Comparison of ENCODE assay signal across 14 cellular contexts in genomic region chr15:57364282-57365007, GRCh38. TPM values are rescaled to one million over a fixed set of nuclear protein-coding genes. Genes with fewer than 3 reads are reported as not detected.
DNase-seq lines count a peak whose midpoint lies in the region; FAIRE-seq and TF ChIP-seq lines count a peak whose summit lies in the region.
"Had no signal": no experiment of that assay in that cellular context is flagged by ENCODE, and none has a peak within 500 bp of the region (broad histone marks: within the 10 kb centered on the region; RNA-seq: fewer than 3 reads in every experiment).

No MANE protein-coding gene starts in this region.

- H3K9ac ChIP-seq in HUES6 (ENCODE audit: low read length) = peak overlapping the region; percentile 14
- H3K9ac ChIP-seq in astrocyte (ENCODE audit: low read length) = peak overlapping the region; percentile 23

- H3K27ac Mint-ChIP-seq in astrocyte (ENCODE audit: unreplicated experiment) = no peak overlapping the region
- H3K27ac Mint-ChIP-seq: effector memory CD8-positive, alpha-beta T cell had no signal

- no peak overlapping the region for H3K4me3 ChIP-seq in HUES6 (ENCODE audit: low read depth, low read length)
- no peak overlapping the region for H3K4me3 ChIP-seq in astrocyte (ENCODE audit: insufficient read depth, low read depth, low read length)

- no peak for FAIRE-seq in astrocyte (lab: Jason Lieb, UNC)
- FAIRE-seq: urothelium cell line had no signal

- H3K36me3 ChIP-seq in HUES6 (ENCODE audit: control insufficient read depth, insufficient read depth, low read length) (no peaks in the 10 kb centered on the region), astrocyte (ENCODE audit: insufficient read depth, low read length) (no peaks in the 10 kb centered on the region)

- no peak overlapping the region for H3K4me3 Mint-ChIP-seq in astrocyte (ENCODE audit: unreplicated experiment)
- H3K4me3 Mint-ChIP-seq: effector memory CD8-positive, alpha-beta T cell had no signal

- H3K9me3 ChIP-seq in HUES6 (ENCODE audit: control insufficient read depth, insufficient read depth, low read depth, low read length) = peaks cover 5% of the 10 kb centered on the region; the same call in 1 of the 2 replicates
- no peaks in the 10 kb centered on the region for H3K9me3 ChIP-seq in astrocyte (ENCODE audit: insufficient read depth, low read depth, low read length)

- H3K36me3 Mint-ChIP-seq in astrocyte (ENCODE audit: low read depth, unreplicated experiment) = no peaks in the 10 kb centered on the region

- H3K27me3 Mint-ChIP-seq in astrocyte (ENCODE audit: low read depth, unreplicated experiment) = no peaks in the 10 kb centered on the region
- H3K27me3 Mint-ChIP-seq: effector memory CD8-positive, alpha-beta T cell had no signal

- H4K20me1 ChIP-seq in astrocyte (ENCODE audit: insufficient read depth, low read length) = no peaks in the 10 kb centered on the region

- H3K27me3 ChIP-seq in HUES6 (ENCODE audit: control insufficient read depth, insufficient read depth, low read length) (no peaks in the 10 kb centered on the region), astrocyte (ENCODE audit: insufficient read depth, low read length) (no peaks in the 10 kb centered on the region)

- no peak for DNase-seq in AG09319 (ENCODE audit: extremely low read depth, low read depth)
- no peak for DNase-seq in astrocyte (ENCODE audit: low read depth)
- peak; percentile 44 for DNase-seq in medulla oblongata (ENCODE audit: extremely low spot score)
- DNase-seq in DMS53 treated with DMSO at 0.1 percent for 48 hours (lab: John Stamatoyannopoulos, UW; ENCODE audit: unreplicated experiment) = no peak
- no peak for DNase-seq in stimulated activated naive CD4-positive, alpha-beta T cell treated with Interleukin-2 at 50 U/mL for 16 hours (lab: John Stamatoyannopoulos, UW)
- DNase-seq in glomerular visceral epithelial cell (ENCODE audit: extremely low spot score) = no peak
- no peak for DNase-seq in NCI-H226
- DNase-seq: activated T-cell treated with anti-CD3 and anti-CD28 coated beads, Interleukin-2, amount 50 U/mL, for 48 hours; effector memory CD8-positive, alpha-beta T cell; NCI-H1694; stimulated activated CD4-positive, alpha-beta T cell treated with anti-CD3 and anti-CD28 coated beads, Interleukin-4, amount 100 ng/mL, for 4 hours; SW 1271 had no signal

- TF ChIP-seq CTCF in AG09319 (IDR thresholded peaks at IDR 0.05; ENCODE audit: low read depth, low read length) (peak; percentile 6), astrocyte (IDR thresholded peaks at IDR 0.05; ENCODE audit: insufficient read depth, low read depth, low read length) (peak; percentile 32)

- no peaks in the 10 kb centered on the region for H3K9me3 Mint-ChIP-seq in astrocyte (ENCODE audit: unreplicated experiment)
- H3K9me3 Mint-ChIP-seq: effector memory CD8-positive, alpha-beta T cell had no signal

- H2AFZ ChIP-seq in astrocyte (ENCODE audit: low read depth, low read length) = no peak overlapping the region

- H3K27ac ChIP-seq in HUES6 (ENCODE audit: low read depth, low read length) = no peak overlapping the region
- no peak overlapping the region for H3K27ac ChIP-seq in astrocyte (ENCODE audit: low read depth, low read length)

- H3K4me1 ChIP-seq in HUES6 (ENCODE audit: control insufficient read depth, insufficient read depth, low read length) (peaks cover 17% of the 10 kb centered on the region), astrocyte (ENCODE audit: insufficient read depth, low read length) (peaks cover 4% of the 10 kb centered on the region)

- peaks cover 11% of the 10 kb centered on the region for H3K4me1 Mint-ChIP-seq in astrocyte (ENCODE audit: low read depth, unreplicated experiment)

- no peaks in the 10 kb centered on the region for H3K79me2 ChIP-seq in astrocyte (ENCODE audit: insufficient read depth, low read length)

- peak overlapping the region; percentile 44 for H3K4me2 ChIP-seq in astrocyte (ENCODE audit: low read length)

RNA-seq across cellular contexts. Expression of gene CGNL1, which starts 11.9 kb away (rescaled TPM):
- 10.2 and 11.0 TPM in 2 replicates for total RNA-seq in astrocyte
